18 cellular contexts compared by ENCODE assay signal in genomic region chr7:1293950-1294728, GRCh38.
DNase-seq lines count a peak whose midpoint lies in the region; ATAC-seq and TF ChIP-seq lines count a peak whose summit lies in the region.
"Had no signal": no experiment of that assay in that cellular context is flagged by ENCODE, and none has a peak within 500 bp of the region (broad histone marks: within the 10 kb centered on the region; RNA-seq: fewer than 3 reads in every experiment).

No MANE protein-coding gene starts in this region.

- peak overlapping the region; percentile 9 for H4K91ac ChIP-seq in mesenchymal stem cell (ENCODE audit: low read length)

- intact Hi-C loops in right cardiac atrium (cut with DNase I), result no loop called here
- intact Hi-C loops in cardiac septum (cut with DNase I), result no loop called here
- intact Hi-C loops in breast epithelium (cut with DNase I; ENCODE audit: low total_unique reads), result no loop called here

- no peaks in the 10 kb centered on the region for H3K79me2 ChIP-seq in GM23338 (replicated peaks; ENCODE audit: insufficient read depth)

- no peak overlapping the region for H3K14ac ChIP-seq in mesenchymal stem cell (ENCODE audit: low read length in 2 of 2)

- no peak overlapping the region for H3K27ac ChIP-seq in right cardiac atrium (ENCODE audit: low read length)
- H3K27ac ChIP-seq in mesenchymal stem cell (ENCODE audit: low read length, poor library complexity, severe bottlenecking), result no peak overlapping the region
- no peak overlapping the region for H3K27ac ChIP-seq in GM23338 (ENCODE audit: low read depth)
- H3K27ac ChIP-seq in breast epithelium, result no peak overlapping the region
- H3K27ac ChIP-seq: Peyer's patch, SJSA1 had no signal

- no peak overlapping the region for H2AK5ac ChIP-seq in mesenchymal stem cell (ENCODE audit: low read length, severe bottlenecking)

- no peak overlapping the region for H4K8ac ChIP-seq in mesenchymal stem cell (ENCODE audit: low read length)

- H3K4me3 ChIP-seq in right cardiac atrium (ENCODE audit: low read length) (no peak overlapping the region), mesenchymal stem cell (ENCODE audit: insufficient read depth in 1 of 2, low read depth in 1 of 2, low read length in 2 of 2) (no peak overlapping the region), GM23338 (no peak overlapping the region), breast epithelium (no peak overlapping the region)
- H3K4me3 ChIP-seq: Peyer's patch, SJSA1 had no signal

- H3K4me2 ChIP-seq in mesenchymal stem cell (ENCODE audit: low read length, poor library complexity, severe bottlenecking) (no peak overlapping the region), GM23338 (no peak overlapping the region)

- no peak overlapping the region for H2BK5ac ChIP-seq in mesenchymal stem cell (ENCODE audit: low read depth, low read length, poor library complexity, severe bottlenecking)

- H3K27ac Mint-ChIP-seq in chondrocyte (ENCODE audit: unreplicated experiment), result no peak overlapping the region
- no peak overlapping the region for H3K27ac Mint-ChIP-seq in GM23338
- H3K27ac Mint-ChIP-seq: CD4-positive, alpha-beta memory T cell had no signal

- H3K9me2 ChIP-seq in GM23338 (ENCODE audit: insufficient read depth), result no peaks in the 10 kb centered on the region

- H3K27me3 ChIP-seq in right cardiac atrium (ENCODE audit: control insufficient read depth, insufficient read depth), result no peaks in the 10 kb centered on the region
- H3K27me3 ChIP-seq in mesenchymal stem cell (ENCODE audit: control insufficient read depth in 1 of 2, insufficient read depth in 1 of 2, low read length in 2 of 2), result peaks cover 53 to 81% of the 10 kb centered on the region in 2 experiments
- no peaks in the 10 kb centered on the region for H3K27me3 ChIP-seq in GM23338 (ENCODE audit: insufficient read depth)
- H3K27me3 ChIP-seq in breast epithelium, result peaks cover 0 to 90% of the 10 kb centered on the region in 2 donors

- TF ChIP-seq CTCF in chondrocyte (IDR thresholded peaks at IDR 0.05), result no peak
- no peak for TF ChIP-seq CTCF in GM23338 (conservative IDR thresholded peaks at IDR 0.05; ENCODE audit: low read depth in 2 of 2)
- TF ChIP-seq CTCF in breast epithelium (IDR thresholded peaks at IDR 0.05), result no peak

- H2BK15ac ChIP-seq in mesenchymal stem cell (ENCODE audit: low read depth, poor library complexity, severe bottlenecking), result no peak overlapping the region

- 75% methylated on average over 34 of the region's 34 CpGs for WGBS in right cardiac atrium
- WGBS in mesenchymal stem cell, result 89% methylated on average over 34 of the region's 34 CpGs

- no peak overlapping the region for H3K4me3 Mint-ChIP-seq in chondrocyte (ENCODE audit: unreplicated experiment)
- H3K4me3 Mint-ChIP-seq in GM23338, result no peak overlapping the region
- H3K4me3 Mint-ChIP-seq: CD4-positive, alpha-beta memory T cell had no signal

- H3K9me3 Mint-ChIP-seq in chondrocyte (ENCODE audit: low read depth) (no peaks in the 10 kb centered on the region), GM23338 (no peaks in the 10 kb centered on the region)

- DNase-seq in right cardiac atrium, result peak in 2 of 3 donors; percentile 10 to 46
- DNase-seq in cardiac septum (ENCODE audit: low spot score), result no peak
- peak; percentile 92 for DNase-seq in chondrocyte (ENCODE audit: low spot score)
- DNase-seq in mesenchymal stem cell, result no peak
- no peak for DNase-seq in GM23338 (ENCODE audit: low spot score)
- no peak for DNase-seq in breast epithelium (ENCODE audit: low spot score in 2 of 2)
- DNase-seq: BE2C; CD4-positive, alpha-beta memory T cell; GOT3; HCEC 1CT; NCI-H1105; NCI-H146; NCI-H2029; NCI-H524 treated with DMSO at 0.1 percent for 48 hours; NCI-H82; Peyer's patch had no signal

- no peak overlapping the region for H2AFZ ChIP-seq in mesenchymal stem cell (ENCODE audit: low read depth, low read length)
- H2AFZ ChIP-seq in GM23338, result no peak overlapping the region

- H3K4me1 ChIP-seq in right cardiac atrium (ENCODE audit: control insufficient read depth, insufficient read depth, low read length) (no peaks in the 10 kb centered on the region), mesenchymal stem cell (ENCODE audit: control insufficient read depth, insufficient read depth, low read depth, low read length) (peaks cover 9% of the 10 kb centered on the region), GM23338 (ENCODE audit: insufficient read depth) (no peaks in the 10 kb centered on the region; the same call in 1 of the 2 replicates), breast epithelium (no peaks in the 10 kb centered on the region)
- H3K4me1 ChIP-seq: BE2C had no signal

- no peak overlapping the region for H3K9ac ChIP-seq in mesenchymal stem cell (ENCODE audit: low read length)

- H3K27me3 Mint-ChIP-seq in chondrocyte (ENCODE audit: low read depth) (peaks cover 14% of the 10 kb centered on the region), GM23338 (ENCODE audit: insufficient read depth, low read depth, poor library complexity) (peaks cover 20% of the 10 kb centered on the region)

- no peaks in the 10 kb centered on the region for H3K36me3 ChIP-seq in mesenchymal stem cell (ENCODE audit: control insufficient read depth in 1 of 2, insufficient read depth in 2 of 2, low read depth in 1 of 2, low read length in 2 of 2)
- H3K36me3 ChIP-seq in GM23338 (ENCODE audit: insufficient read depth), result no peaks in the 10 kb centered on the region
- H3K36me3 ChIP-seq in breast epithelium, result no peaks in the 10 kb centered on the region
- H3K36me3 ChIP-seq: BE2C, Peyer's patch, SJSA1 had no signal

- no peak overlapping the region for H2BK120ac ChIP-seq in mesenchymal stem cell (ENCODE audit: low read depth, low read length)

- 0 out of 2 replicates have a peak, but pooled peaks cover 4% of the 10 kb centered on the region for H3F3A ChIP-seq in GM23338 (replicated peaks; ENCODE audit: low read depth)

- H3K18ac ChIP-seq in mesenchymal stem cell (ENCODE audit: low read depth in 1 of 2, low read length in 2 of 2), result no peak overlapping the region

- H3K9me3 ChIP-seq in right cardiac atrium (ENCODE audit: control insufficient read depth, low read length) (no peaks in the 10 kb centered on the region), mesenchymal stem cell (ENCODE audit: control insufficient read depth, low read length) (no peaks in the 10 kb centered on the region), breast epithelium (no peaks in the 10 kb centered on the region)
- H3K9me3 ChIP-seq: BE2C, Peyer's patch, SJSA1 had no signal

- 0 out of 2 replicates have a peak, but pooled peaks cover 2% of the 10 kb centered on the region for H4K20me1 ChIP-seq in GM23338 (replicated peaks; ENCODE audit: insufficient read depth)

- H3K23ac ChIP-seq in mesenchymal stem cell (ENCODE audit: low read length in 2 of 2), result no peak overlapping the region

- H3K36me3 Mint-ChIP-seq in chondrocyte (ENCODE audit: low read depth), result no peaks in the 10 kb centered on the region
- H3K36me3 Mint-ChIP-seq in GM23338 (ENCODE audit: low read depth), result no peaks in the 10 kb centered on the region
- H3K36me3 Mint-ChIP-seq: CD4-positive, alpha-beta memory T cell had no signal

- H2BK12ac ChIP-seq in mesenchymal stem cell (ENCODE audit: low read length in 2 of 2), result no peak overlapping the region

- no peak for ATAC-seq in right cardiac atrium
- no peak for ATAC-seq in GM21447 (IDR thresholded peaks at IDR 0.05; ENCODE audit: unreplicated experiment)
- no peak for ATAC-seq in GM23338

- H3K4ac ChIP-seq in mesenchymal stem cell (ENCODE audit: low read depth in 1 of 2, low read length in 2 of 2), result no peak overlapping the region

- no peak for TF ChIP-seq POLR2A in breast epithelium (IDR thresholded peaks at IDR 0.05)

- no peaks in the 10 kb centered on the region for H3K79me1 ChIP-seq in mesenchymal stem cell (replicated peaks; ENCODE audit: low read length, poor library complexity, severe bottlenecking)

- H3K4me1 Mint-ChIP-seq in chondrocyte (ENCODE audit: low read depth) (no peaks in the 10 kb centered on the region), GM23338 (no peaks in the 10 kb centered on the region; the same call in 2 of the 3 replicates)

TF ChIP-seq in GM23338, 12 proteins besides CTCF, POLR2A, EP300 and RAD21:
- TF ChIP-seq ZNF331 (CRISPR knock-in tag; IDR thresholded peaks at IDR 0.05; ENCODE audit: low read depth) (no peak), EZH2phosphoT487 (IDR thresholded peaks at IDR 0.05; ENCODE audit: unreplicated experiment) (no peak), CREB1 (CRISPR knock-in tag; IDR thresholded peaks at IDR 0.05; ENCODE audit: low read depth) (no peak), POLR2AphosphoS5 (IDR thresholded peaks at IDR 0.05; ENCODE audit: low read depth) (no peak), STAT1 (IDR thresholded peaks at IDR 0.05; ENCODE audit: unreplicated experiment) (no peak)

Comparison
In these comparisons a context has a peak if more than half of its experiments do, and no peak if none do; other contexts are left out.
1. DNase-seq: peak in right cardiac atrium (2 of 3) and chondrocyte (single experiment); none in cardiac septum (single experiment), mesenchymal stem cell (single experiment), GM23338 (single experiment) and breast epithelium (0 of 2).